Comparison of ENCODE assay signal across 3 cellular contexts in genomic region chr6:1178590-1178989, GRCh38.
TF ChIP-seq lines count a peak whose summit lies in the region.

No MANE protein-coding gene starts in this region.

TF ChIP-seq in HEK293, 187 proteins besides CTCF, POLR2A, EP300 and RAD21:
- TF ChIP-seq SALL2 (tag by site-specific recombination; IDR thresholded peaks at IDR 0.05; ENCODE audit: borderline replicate concordance) (no peak), SCRT2 (tag by site-specific recombination; IDR thresholded peaks at IDR 0.05) (peak; percentile 60)

TF ChIP-seq in IMR-90, 13 proteins besides CTCF, POLR2A, EP300 and RAD21:
- TF ChIP-seq, protein P1, sequence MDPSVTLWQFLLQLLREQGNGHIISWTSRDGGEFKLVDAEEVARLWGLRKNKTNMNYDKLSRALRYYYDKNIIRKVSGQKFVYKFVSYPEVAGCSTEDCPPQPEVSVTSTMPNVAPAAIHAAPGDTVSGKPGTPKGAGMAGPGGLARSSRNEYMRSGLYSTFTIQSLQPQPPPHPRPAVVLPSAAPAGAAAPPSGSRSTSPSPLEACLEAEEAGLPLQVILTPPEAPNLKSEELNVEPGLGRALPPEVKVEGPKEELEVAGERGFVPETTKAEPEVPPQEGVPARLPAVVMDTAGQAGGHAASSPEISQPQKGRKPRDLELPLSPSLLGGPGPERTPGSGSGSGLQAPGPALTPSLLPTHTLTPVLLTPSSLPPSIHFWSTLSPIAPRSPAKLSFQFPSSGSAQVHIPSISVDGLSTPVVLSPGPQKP (IDR thresholded peaks at IDR 0.05; ENCODE audit: borderline replicate concordance, low read depth, low read length), result no peak
- no peak for TF ChIP-seq MXI1 (IDR thresholded peaks at IDR 0.05; ENCODE audit: borderline replicate concordance, low read depth, low read length)
- 0 out of 2 replicates have a peak, but pooled peaks have one; percentile 31 for TF ChIP-seq CEBPB (IDR thresholded peaks at IDR 0.05; ENCODE audit: low read depth, low read length)
- no peak for TF ChIP-seq RFX5 (IDR thresholded peaks at IDR 0.05; ENCODE audit: low read depth, low read length)

TF ChIP-seq in HepG2, 621 proteins besides CTCF, POLR2A, EP300 and RAD21 (continues in another document):
- TF ChIP-seq MYC (CRISPR knock-in tag; IDR thresholded peaks at IDR 0.05; ENCODE audit: borderline replicate concordance), result peak; percentile 61; the same call in 1 of the 2 replicates
- no peak for TF ChIP-seq ZNF816 (CRISPR knock-in tag; IDR thresholded peaks at IDR 0.05; ENCODE audit: borderline replicate concordance)
- TF ChIP-seq ZBTB44 (CRISPR knock-in tag; IDR thresholded peaks at IDR 0.05), result no peak
- 0 out of 2 replicates have a peak, but pooled peaks have one; percentile 44 for TF ChIP-seq ZNF598 (CRISPR knock-in tag; IDR thresholded peaks at IDR 0.05; ENCODE audit: borderline replicate concordance)
- no peak for TF ChIP-seq ZNF496 (CRISPR knock-in tag; IDR thresholded peaks at IDR 0.05; ENCODE audit: insufficient replicate concordance)
- no peak for TF ChIP-seq ZFP36L2 (CRISPR knock-in tag; IDR thresholded peaks at IDR 0.05)
- no peak for TF ChIP-seq SP140L (CRISPR knock-in tag; IDR thresholded peaks at IDR 0.05; ENCODE audit: borderline replicate concordance)
- TF ChIP-seq GRHL1 (CRISPR knock-in tag; conservative IDR thresholded peaks at IDR 0.05), result no peak
- peak; percentile 56; the same call in 1 of the 2 replicates for TF ChIP-seq MXD4 (CRISPR knock-in tag; IDR thresholded peaks at IDR 0.05)
- peak; percentile 99 for TF ChIP-seq CEBPG (CRISPR knock-in tag; IDR thresholded peaks at IDR 0.05)
- TF ChIP-seq ZNF747 (CRISPR knock-in tag; IDR thresholded peaks at IDR 0.05; ENCODE audit: borderline replicate concordance), result 0 out of 2 replicates have a peak, but pooled peaks have one; percentile 29
- TF ChIP-seq ZFP41 (CRISPR knock-in tag; IDR thresholded peaks at IDR 0.05; ENCODE audit: borderline replicate concordance), result no peak
- TF ChIP-seq ZNF564 (CRISPR knock-in tag; IDR thresholded peaks at IDR 0.05), result no peak
- TF ChIP-seq TGIF2 (CRISPR knock-in tag; IDR thresholded peaks at IDR 0.05), result peak; percentile 83; the same call in 1 of the 2 replicates
- no peak for TF ChIP-seq RARG (CRISPR knock-in tag; IDR thresholded peaks at IDR 0.05; ENCODE audit: low read depth)
- TF ChIP-seq STAG1 (CRISPR knock-in tag; IDR thresholded peaks at IDR 0.05), result peak; percentile 22; the same call in 1 of the 2 replicates
- TF ChIP-seq, protein P2, sequence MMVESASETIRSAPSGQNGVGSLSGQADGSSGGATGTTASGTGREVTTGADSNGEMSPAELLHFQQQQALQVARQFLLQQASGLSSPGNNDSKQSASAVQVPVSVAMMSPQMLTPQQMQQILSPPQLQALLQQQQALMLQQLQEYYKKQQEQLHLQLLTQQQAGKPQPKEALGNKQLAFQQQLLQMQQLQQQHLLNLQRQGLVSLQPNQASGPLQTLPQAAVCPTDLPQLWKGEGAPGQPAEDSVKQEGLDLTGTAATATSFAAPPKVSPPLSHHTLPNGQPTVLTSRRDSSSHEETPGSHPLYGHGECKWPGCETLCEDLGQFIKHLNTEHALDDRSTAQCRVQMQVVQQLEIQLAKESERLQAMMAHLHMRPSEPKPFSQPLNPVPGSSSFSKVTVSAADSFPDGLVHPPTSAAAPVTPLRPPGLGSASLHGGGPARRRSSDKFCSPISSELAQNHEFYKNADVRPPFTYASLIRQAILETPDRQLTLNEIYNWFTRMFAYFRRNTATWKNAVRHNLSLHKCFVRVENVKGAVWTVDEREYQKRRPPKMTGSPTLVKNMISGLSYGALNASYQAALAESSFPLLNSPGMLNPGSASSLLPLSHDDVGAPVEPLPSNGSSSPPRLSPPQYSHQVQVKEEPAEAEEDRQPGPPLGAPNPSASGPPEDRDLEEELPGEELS (CRISPR knock-in tag; IDR thresholded peaks at IDR 0.05), result peak; percentile 40; the same call in 1 of the 2 replicates
- TF ChIP-seq HNF4A (CRISPR knock-in tag; IDR thresholded peaks at IDR 0.05), result peak; percentile 70
- peak; percentile 42; the same call in 1 of the 2 replicates for TF ChIP-seq KMT2A (CRISPR knock-in tag; IDR thresholded peaks at IDR 0.05)
- no peak for TF ChIP-seq LCORL (IDR thresholded peaks at IDR 0.05)
- peak; percentile 62; the same call in 1 of the 2 replicates for TF ChIP-seq LCORL (CRISPR knock-in tag; IDR thresholded peaks at IDR 0.05)
- peak; percentile 64 for TF ChIP-seq GATAD2A (CRISPR knock-in tag; IDR thresholded peaks at IDR 0.05)
- TF ChIP-seq ZNF451 (CRISPR knock-in tag; IDR thresholded peaks at IDR 0.05), result no peak
- TF ChIP-seq, protein P3, sequence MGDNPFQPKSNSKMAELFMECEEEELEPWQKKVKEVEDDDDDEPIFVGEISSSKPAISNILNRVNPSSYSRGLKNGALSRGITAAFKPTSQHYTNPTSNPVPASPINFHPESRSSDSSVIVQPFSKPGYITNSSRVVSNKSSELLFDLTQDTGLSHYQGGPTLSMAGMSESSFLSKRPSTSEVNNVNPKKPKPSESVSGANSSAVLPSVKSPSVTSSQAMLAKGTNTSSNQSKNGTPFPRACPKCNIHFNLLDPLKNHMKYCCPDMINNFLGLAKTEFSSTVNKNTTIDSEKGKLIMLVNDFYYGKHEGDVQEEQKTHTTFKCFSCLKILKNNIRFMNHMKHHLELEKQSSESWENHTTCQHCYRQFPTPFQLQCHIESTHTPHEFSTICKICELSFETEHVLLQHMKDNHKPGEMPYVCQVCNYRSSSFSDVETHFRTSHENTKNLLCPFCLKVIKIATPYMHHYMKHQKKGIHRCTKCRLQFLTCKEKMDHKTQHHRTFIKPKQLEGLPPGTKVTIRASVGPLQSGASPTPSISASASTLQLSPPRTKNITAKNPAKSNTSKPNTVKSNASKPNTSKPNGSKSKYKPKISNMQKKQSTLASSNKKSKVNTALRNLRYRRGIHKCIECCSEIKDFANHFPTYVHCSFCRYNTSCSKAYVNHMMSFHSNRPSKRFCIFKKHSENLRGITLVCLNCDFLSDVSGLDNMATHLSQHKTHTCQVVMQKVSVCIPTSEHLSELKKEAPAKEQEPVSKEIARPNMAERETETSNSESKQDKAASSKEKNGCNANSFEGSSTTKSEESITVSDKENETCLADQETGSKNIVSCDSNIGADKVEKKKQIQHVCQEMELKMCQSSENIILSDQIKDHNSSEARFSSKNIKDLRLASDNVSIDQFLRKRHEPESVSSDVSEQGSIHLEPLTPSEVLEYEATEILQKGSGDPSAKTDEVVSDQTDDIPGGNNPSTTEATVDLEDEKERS (CRISPR knock-in tag; IDR thresholded peaks at IDR 0.05), result 0 out of 2 replicates have a peak, but pooled peaks have one; percentile 46
- peak; percentile 53; the same call in 1 of the 2 replicates for TF ChIP-seq TBX2 (CRISPR knock-in tag; IDR thresholded peaks at IDR 0.05; ENCODE audit: borderline replicate concordance)
- TF ChIP-seq ZNF276 (CRISPR knock-in tag; IDR thresholded peaks at IDR 0.05; ENCODE audit: low read depth), result no peak
- TF ChIP-seq HNF1A (IDR thresholded peaks at IDR 0.05; ENCODE audit: low read depth), result 0 out of 2 replicates have a peak, but pooled peaks have one; percentile 11
- no peak for TF ChIP-seq HNF1A (CRISPR knock-in tag; IDR thresholded peaks at IDR 0.05; ENCODE audit: borderline replicate concordance)
- no peak for TF ChIP-seq ZMYM2 (CRISPR knock-in tag; IDR thresholded peaks at IDR 0.05)
- TF ChIP-seq POLR2G (IDR thresholded peaks at IDR 0.05; ENCODE audit: low read depth, low read length), result no peak
- 0 out of 2 replicates have a peak, but pooled peaks have one; percentile 21 for TF ChIP-seq ZNF572 (CRISPR knock-in tag; IDR thresholded peaks at IDR 0.05)
- no peak for TF ChIP-seq CREBL2 (CRISPR knock-in tag; IDR thresholded peaks at IDR 0.05; ENCODE audit: borderline replicate concordance)
- peak; percentile 46; the same call in 1 of the 2 replicates for TF ChIP-seq PHF21A (CRISPR knock-in tag; IDR thresholded peaks at IDR 0.05)
- peak; percentile 23; the same call in 1 of the 2 replicates for TF ChIP-seq ZNF337 (CRISPR knock-in tag; IDR thresholded peaks at IDR 0.05; ENCODE audit: borderline replicate concordance, low read depth)
- no peak for TF ChIP-seq YY1 (IDR thresholded peaks at IDR 0.05; ENCODE audit: insufficient read depth, insufficient replicate concordance, low read depth, low read length)
- TF ChIP-seq, protein P4, sequence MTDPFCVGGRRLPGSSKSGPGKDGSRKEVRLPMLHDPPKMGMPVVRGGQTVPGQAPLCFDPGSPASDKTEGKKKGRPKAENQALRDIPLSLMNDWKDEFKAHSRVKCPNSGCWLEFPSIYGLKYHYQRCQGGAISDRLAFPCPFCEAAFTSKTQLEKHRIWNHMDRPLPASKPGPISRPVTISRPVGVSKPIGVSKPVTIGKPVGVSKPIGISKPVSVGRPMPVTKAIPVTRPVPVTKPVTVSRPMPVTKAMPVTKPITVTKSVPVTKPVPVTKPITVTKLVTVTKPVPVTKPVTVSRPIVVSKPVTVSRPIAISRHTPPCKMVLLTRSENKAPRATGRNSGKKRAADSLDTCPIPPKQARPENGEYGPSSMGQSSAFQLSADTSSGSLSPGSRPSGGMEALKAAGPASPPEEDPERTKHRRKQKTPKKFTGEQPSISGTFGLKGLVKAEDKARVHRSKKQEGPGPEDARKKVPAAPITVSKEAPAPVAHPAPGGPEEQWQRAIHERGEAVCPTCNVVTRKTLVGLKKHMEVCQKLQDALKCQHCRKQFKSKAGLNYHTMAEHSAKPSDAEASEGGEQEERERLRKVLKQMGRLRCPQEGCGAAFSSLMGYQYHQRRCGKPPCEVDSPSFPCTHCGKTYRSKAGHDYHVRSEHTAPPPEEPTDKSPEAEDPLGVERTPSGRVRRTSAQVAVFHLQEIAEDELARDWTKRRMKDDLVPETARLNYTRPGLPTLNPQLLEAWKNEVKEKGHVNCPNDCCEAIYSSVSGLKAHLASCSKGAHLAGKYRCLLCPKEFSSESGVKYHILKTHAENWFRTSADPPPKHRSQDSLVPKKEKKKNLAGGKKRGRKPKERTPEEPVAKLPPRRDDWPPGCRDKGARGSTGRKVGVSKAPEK (CRISPR knock-in tag; IDR thresholded peaks at IDR 0.05; ENCODE audit: borderline replicate concordance), result peak; percentile 85; the same call in 1 of the 2 replicates
- TF ChIP-seq FOXO1 (CRISPR knock-in tag; IDR thresholded peaks at IDR 0.05), result peak; percentile 56; the same call in 1 of the 2 replicates
